In genomic region chr12:124399622-124400021, GRCh38 we compare ENCODE assay signal across 8 cellular contexts.
DNase-seq lines count a peak whose midpoint lies in the region; ATAC-seq and TF ChIP-seq lines count a peak whose summit lies in the region.

No MANE protein-coding gene starts in this region.

- no peaks in the 10 kb centered on the region for H3K9me3 Mint-ChIP-seq in activated T-helper 2 cell treated with anti-CD3 and anti-CD28 coated beads, Interferon-gamma antibody, Interleukin-2, Interleukin-4, amounts not matched to agents 10 μg/mL and 5 μg/mL and 100 μg/mL, durations not matched to agents 14 hours and 24 hours and 36 hours

- H3K4me1 Mint-ChIP-seq in activated T-helper 2 cell treated with anti-CD3 and anti-CD28 coated beads, Interferon-gamma antibody, Interleukin-2, Interleukin-4, amounts not matched to agents 10 μg/mL and 5 μg/mL and 100 μg/mL, durations not matched to agents 14 hours and 24 hours and 36 hours (ENCODE audit: low read depth) = no peaks in the 10 kb centered on the region

- H3K9me3 ChIP-seq in HUES64 (ENCODE audit: insufficient read depth, low read depth, low read length) = no peaks in the 10 kb centered on the region
- no peaks in the 10 kb centered on the region for H3K9me3 ChIP-seq in thoracic aorta

- peak; percentile 75 for TF ChIP-seq CTCF in thoracic aorta (IDR thresholded peaks at IDR 0.05)

- no peaks in the 10 kb centered on the region for H3K27me3 Mint-ChIP-seq in activated T-helper 2 cell treated with anti-CD3 and anti-CD28 coated beads, Interferon-gamma antibody, Interleukin-2, Interleukin-4, amounts not matched to agents 10 μg/mL and 5 μg/mL and 100 μg/mL, durations not matched to agents 14 hours and 24 hours and 36 hours (ENCODE audit: low read depth)

- H3K27ac Mint-ChIP-seq in activated T-helper 2 cell treated with anti-CD3 and anti-CD28 coated beads, Interferon-gamma antibody, Interleukin-2, Interleukin-4, amounts not matched to agents 10 μg/mL and 5 μg/mL and 100 μg/mL, durations not matched to agents 14 hours and 24 hours and 36 hours = no peak overlapping the region

- H3K27me3 ChIP-seq in HUES64 (ENCODE audit: insufficient read depth, low read length) (no peaks in the 10 kb centered on the region), thoracic aorta (replicated peaks; ENCODE audit: insufficient read depth) (no peaks in the 10 kb centered on the region)

- no peak overlapping the region for H3K4me3 Mint-ChIP-seq in activated T-helper 2 cell treated with anti-CD3 and anti-CD28 coated beads, Interferon-gamma antibody, Interleukin-2, Interleukin-4, amounts not matched to agents 10 μg/mL and 5 μg/mL and 100 μg/mL, durations not matched to agents 14 hours and 24 hours and 36 hours (ENCODE audit: low read depth)

- H3K27ac ChIP-seq in HUES64 (ENCODE audit: low read depth, low read length) (peak overlapping the region; percentile 18; the same call in 1 of the 2 replicates), thoracic aorta (peak overlapping the region in 1 of 2 donors; percentile 39)

- no peak for ATAC-seq in thoracic aorta (ENCODE audit: insufficient number of reproducible peaks, low FRiP score, low read depth)

- no peak overlapping the region for H3K9ac ChIP-seq in HUES64 (ENCODE audit: low read depth, low read length)

- intact Hi-C loops in activated T-helper 2 cell treated with anti-CD3 and anti-CD28 coated beads, Interferon-gamma antibody, Interleukin-2, Interleukin-4, amounts not matched to agents 10 μg/mL and 5 μg/mL and 100 μg/mL, durations not matched to agents 14 hours and 24 hours and 36 hours (cut with micrococcal nuclease) = loop anchor here (10.0 kb wide), 1 partner anchor 55 kb away; no protein-coding TSS in a partner anchor

- H3K4me3 ChIP-seq in HUES64 (ENCODE audit: low read length) = no peak overlapping the region
- no peak overlapping the region for H3K4me3 ChIP-seq in thoracic aorta

- H3K36me3 ChIP-seq in HUES64 (ENCODE audit: insufficient read depth, low read length) = peaks cover 58% of the 10 kb centered on the region
- H3K36me3 ChIP-seq in thoracic aorta = peaks cover 28% of the 10 kb centered on the region

- peak; percentile 38 for DNase-seq in CD1c-positive myeloid dendritic cell (ENCODE audit: extremely low spot score)
- peak; percentile 15 for DNase-seq in activated T-cell treated with anti-CD3 and anti-CD28 coated beads for 48 hours (ENCODE audit: low read depth)
- DNase-seq in hepatic stellate cell (ENCODE audit: low spot score) = peak; percentile 69
- no peak for DNase-seq in thoracic aorta (ENCODE audit: low spot score)
- no peak for DNase-seq in NCI-H2029 treated with DMSO at 0.1 percent for 48 hours (lab: John Stamatoyannopoulos, UW)
- no peak for DNase-seq in SKM-1 (lab: John Stamatoyannopoulos, UW; ENCODE audit: unreplicated experiment)
- no peak for DNase-seq in activated T-helper 2 cell treated with anti-CD3 and anti-CD28 coated beads, Interferon-gamma antibody, Interleukin-2, Interleukin-4, amounts not matched to agents 10 μg/mL and 5 μg/mL and 100 μg/mL, durations not matched to agents 14 hours and 24 hours and 36 hours (ENCODE audit: low spot score)

- H3K36me3 Mint-ChIP-seq in activated T-helper 2 cell treated with anti-CD3 and anti-CD28 coated beads, Interferon-gamma antibody, Interleukin-2, Interleukin-4, amounts not matched to agents 10 μg/mL and 5 μg/mL and 100 μg/mL, durations not matched to agents 14 hours and 24 hours and 36 hours (ENCODE audit: low read depth) = peaks cover 30% of the 10 kb centered on the region

- H3K4me1 ChIP-seq in HUES64 (ENCODE audit: insufficient read depth, low read length) = 0 out of 2 replicates have a peak, but pooled peaks cover 4% of the 10 kb centered on the region
- H3K4me1 ChIP-seq in thoracic aorta (ENCODE audit: control insufficient read depth in 1 of 2, low read depth in 2 of 2) = peaks cover 31 to 79% of the 10 kb centered on the region in 2 donors

- 62% methylated on average over 11 of the region's 11 CpGs for WGBS in HUES64

Comparison
In these comparisons a context has a peak if more than half of its experiments do, and no peak if none do; other contexts are left out.
1. DNase-seq: peak in CD1c-positive myeloid dendritic cell (single experiment), activated T-cell treated with anti-CD3 and anti-CD28 coated beads for 48 hours (single experiment) and hepatic stellate cell (single experiment); none in thoracic aorta (single experiment), NCI-H2029 treated with DMSO at 0.1 percent for 48 hours (single experiment), SKM-1 (single experiment) and activated T-helper 2 cell treated with anti-CD3 and anti-CD28 coated beads, Interferon-gamma antibody, Interleukin-2, Interleukin-4, amounts not matched to agents 10 μg/mL and 5 μg/mL and 100 μg/mL, durations not matched to agents 14 hours and 24 hours and 36 hours (single experiment).